Comparison of ENCODE assay signal across 21 cellular contexts in genomic region chr9:2026181-2026580, GRCh38. TPM values are rescaled to one million over a fixed set of nuclear protein-coding genes. Genes with fewer than 3 reads are reported as not detected.
A peak's percentile ranks its signal among the peaks of the same experiment; 100 is the strongest.
DNase-seq lines count a peak whose midpoint lies in the region; ATAC-seq and TF ChIP-seq lines count a peak whose summit lies in the region.
"Had no signal": no experiment of that assay in that cellular context is flagged by ENCODE, and none has a peak within 500 bp of the region (broad histone marks: within the 10 kb centered on the region; RNA-seq: fewer than 3 reads in every experiment).

No MANE protein-coding gene starts in this region.

- H3K27me3 ChIP-seq in right cardiac atrium (ENCODE audit: control insufficient read depth, insufficient read depth) (no peaks in the 10 kb centered on the region), vagina (no peaks in the 10 kb centered on the region)

- peak overlapping the region; percentile 71 for H3K4me3 Mint-ChIP-seq in natural killer cell treated with Interleukin-12 subunit alpha and Interleukin-12 subunit beta and Interleukin-15 and Interleukin-18, amount 100 ng/mL, for 72 hours
- H3K4me3 Mint-ChIP-seq: stimulated activated naive B cell treated with anti-CD40 and anti-IgM and Interleukin-4, amounts not matched to agents 10 μg/mL and 1 μg/mL and 100 μg/mL, for 72 hours; T-helper 2 cell treated with Interferon-gamma antibody and Interleukin-4, amounts not matched to agents 5 μg/mL and 100 μg/mL, for 36 hours had no signal

- peak overlapping the region; percentile 79 to 82 for H3K27ac Mint-ChIP-seq in natural killer cell treated with Interleukin-12 subunit alpha and Interleukin-12 subunit beta and Interleukin-15 and Interleukin-18, amount 100 ng/mL, for 72 hours

- peaks cover 73 to 88% of the 10 kb centered on the region in 2 donors for H3K4me1 Mint-ChIP-seq in natural killer cell treated with Interleukin-12 subunit alpha and Interleukin-12 subunit beta and Interleukin-15 and Interleukin-18, amount 100 ng/mL, for 72 hours (ENCODE audit: low read depth in 2 of 2)

- H3K9me3 ChIP-seq in right cardiac atrium (ENCODE audit: control insufficient read depth, low read length) (no peaks in the 10 kb centered on the region), vagina (no peaks in the 10 kb centered on the region)
- H3K9me3 ChIP-seq: prostate gland had no signal

- WGBS in right cardiac atrium = 58% methylated on average over 4 of the region's 4 CpGs

- H3K4me3 ChIP-seq in right cardiac atrium (ENCODE audit: low read length) (no peak overlapping the region), vagina (no peak overlapping the region)
- H3K4me3 ChIP-seq: coronary artery, GM23248, prostate gland had no signal

- TF ChIP-seq CTCF in VCaP (conservative IDR thresholded peaks at IDR 0.05) = no peak
- no peak for TF ChIP-seq CTCF in vagina (IDR thresholded peaks at IDR 0.05)

- DNase-seq in right cardiac atrium (no peak), Right ventricle myocardium superior (no peak), vagina (ENCODE audit: extremely low spot score in 2 of 2) (no peak), erythroblast (lab: John Stamatoyannopoulos, UW) (no peak)
- DNase-seq in natural killer cell treated with Interleukin-12 subunit alpha and Interleukin-12 subunit beta and Interleukin-15 and Interleukin-18, amount 100 ng/mL, for 72 hours (ENCODE audit: low spot score) = no peak
- DNase-seq: activated CD4-positive, alpha-beta T cell treated with anti-CD3 and anti-CD28 coated beads for 1 hour; activated naive CD4-positive, alpha-beta T cell treated with Interleukin-2 at 50 U/mL for 16 hours; foreskin melanocyte; GM23248; IMR-90; naive B cell; NCI-H2029 treated with DMSO at 0.1 percent for 48 hours; NCI-H510A treated with DMSO at 0.1 percent for 48 hours; SHP77 treated with DMSO at 0.1 percent for 48 hours; stimulated activated naive B cell treated with anti-CD40 and anti-IgM and Interleukin-4, amounts not matched to agents 10 μg/mL and 1 μg/mL and 100 μg/mL, for 72 hours had no signal

- H3K36me3 Mint-ChIP-seq in natural killer cell treated with Interleukin-12 subunit alpha and Interleukin-12 subunit beta and Interleukin-15 and Interleukin-18, amount 100 ng/mL, for 72 hours = peaks cover 6% of the 10 kb centered on the region

- no peaks in the 10 kb centered on the region for H3K9me3 Mint-ChIP-seq in natural killer cell treated with Interleukin-12 subunit alpha and Interleukin-12 subunit beta and Interleukin-15 and Interleukin-18, amount 100 ng/mL, for 72 hours
- H3K9me3 Mint-ChIP-seq: naive B cell; stimulated activated naive B cell treated with anti-CD40 and anti-IgM and Interleukin-4, amounts not matched to agents 10 μg/mL and 1 μg/mL and 100 μg/mL, for 72 hours; T-helper 2 cell treated with Interferon-gamma antibody and Interleukin-4, amounts not matched to agents 5 μg/mL and 100 μg/mL, for 36 hours had no signal

- H3K27me3 Mint-ChIP-seq in natural killer cell treated with Interleukin-12 subunit alpha and Interleukin-12 subunit beta and Interleukin-15 and Interleukin-18, amount 100 ng/mL, for 72 hours = no peaks in the 10 kb centered on the region
- H3K27me3 Mint-ChIP-seq: naive B cell; stimulated activated naive B cell treated with anti-CD40 and anti-IgM and Interleukin-4, amounts not matched to agents 10 μg/mL and 1 μg/mL and 100 μg/mL, for 72 hours had no signal

- intact Hi-C loops in right cardiac atrium (cut with DNase I) = no loop called here
- intact Hi-C loops in Right ventricle myocardium superior (cut with DNase I) = no loop called here
- intact Hi-C loops in vagina (cut with DNase I) = no loop called here

- H3K27ac ChIP-seq in right cardiac atrium (ENCODE audit: low read length) (peak overlapping the region; percentile 74), VCaP (0 out of 2 replicates have a peak overlapping the region, but pooled peaks have one; percentile 90), vagina (peak overlapping the region; percentile 19)
- H3K27ac ChIP-seq: GM23248, prostate gland had no signal

- no peaks in the 10 kb centered on the region for H3K36me3 ChIP-seq in vagina
- H3K36me3 ChIP-seq: prostate gland had no signal

- TF ChIP-seq POLR2A in vagina (IDR thresholded peaks at IDR 0.05) = no peak
- TF ChIP-seq POLR2A in erythroblast (IDR thresholded peaks at IDR 0.05; ENCODE audit: low read length) = no peak

- H3K4me1 ChIP-seq in right cardiac atrium (ENCODE audit: control insufficient read depth, insufficient read depth, low read length) (peaks cover 25% of the 10 kb centered on the region), vagina (peaks cover 97% of the 10 kb centered on the region)

- ATAC-seq in right cardiac atrium (no peak), Right ventricle myocardium superior (ENCODE audit: poor library complexity) (no peak), HG03460 (IDR thresholded peaks at IDR 0.05; ENCODE audit: unreplicated experiment) (no peak), HG03442 (IDR thresholded peaks at IDR 0.05; ENCODE audit: unreplicated experiment) (no peak)
- ATAC-seq in natural killer cell treated with Interleukin-12 subunit alpha and Interleukin-12 subunit beta and Interleukin-15 and Interleukin-18, amount 100 ng/mL, for 72 hours = no peak

RNA-seq across cellular contexts. Expression of gene SMARCA2, which starts 11.0 kb away (rescaled TPM):
- 100 to 1,000 TPM in 3 of 4 donors, 10 to 100 TPM in 1; 99.6 to 133 (median 112) TPM for total RNA-seq in right cardiac atrium
- polyA plus RNA-seq in right cardiac atrium = 49.3 TPM
- 101 TPM for total RNA-seq in Right ventricle myocardium superior
- total RNA-seq in natural killer cell treated with Interleukin-12 subunit alpha and Interleukin-12 subunit beta and Interleukin-15 and Interleukin-18, amount 100 ng/mL, for 72 hours = 100 to 1,000 TPM; 124 to 174 TPM
- total RNA-seq in vagina = 98.0 TPM

Comparison
In these comparisons a context has a peak if more than half of its experiments do, and no peak if none do; other contexts are left out.
1. H3K27ac ChIP-seq: peak in every context shown above with its lines; median percentile 90 in VCaP; 74 in right cardiac atrium; 19 in vagina.